Comparison of ENCODE assay signal across 8 cellular contexts in genomic region chr5:112923148-112923917, GRCh38. TPM values are rescaled to one million over a fixed set of nuclear protein-coding genes. Genes with fewer than 3 reads are reported as not detected.
DNase-seq lines count a peak whose midpoint lies in the region; ATAC-seq and TF ChIP-seq lines count a peak whose summit lies in the region.

No MANE protein-coding gene starts in this region.

- peak overlapping the region; percentile 37 for H3K4me3 ChIP-seq in GM12875 (ENCODE audit: low read depth, low read length)
- no peak overlapping the region for H3K4me3 ChIP-seq in osteoblast (ENCODE audit: insufficient read depth, low read length)
- H3K4me3 ChIP-seq in ovary: no peak overlapping the region

- H3K9me3 Mint-ChIP-seq in IgD-negative memory B cell: no peaks in the 10 kb centered on the region
- no peaks in the 10 kb centered on the region for H3K9me3 Mint-ChIP-seq in activated naive CD4-positive, alpha-beta T cell treated with anti-CD3 and anti-CD28 coated beads, Interleukin-2, amount 50 U/mL, for 24 hours

- no peak for TF ChIP-seq EP300 in ovary (IDR thresholded peaks at IDR 0.05)

- H3K4me1 ChIP-seq in osteoblast (ENCODE audit: insufficient read depth, low read length): peaks cover 10% of the 10 kb centered on the region
- H3K4me1 ChIP-seq in ovary (ENCODE audit: insufficient read depth): peaks cover 2% of the 10 kb centered on the region

- H2AFZ ChIP-seq in osteoblast (ENCODE audit: low read length): peak overlapping the region; percentile 16

- H3K27me3 ChIP-seq in osteoblast (ENCODE audit: insufficient read depth, low read length) (no peaks in the 10 kb centered on the region), ovary (no peaks in the 10 kb centered on the region)

- DNase-seq in osteoblast (ENCODE audit: insufficient read length, low spot score, missing footprints) (no peak), EL (no peak), NCI-H748 (lab: John Stamatoyannopoulos, UW; ENCODE audit: unreplicated experiment) (no peak), ovary (no peak)

- H3K4me3 Mint-ChIP-seq in IgD-negative memory B cell: peak overlapping the region; percentile 86 to 97 (median 92)
- peak overlapping the region; percentile 96 for H3K4me3 Mint-ChIP-seq in activated naive CD4-positive, alpha-beta T cell treated with anti-CD3 and anti-CD28 coated beads, Interleukin-2, amount 50 U/mL, for 24 hours

- TF ChIP-seq CTCF in GM12875 (IDR thresholded peaks at IDR 0.05; ENCODE audit: borderline replicate concordance, insufficient read depth, low read depth, low read length): no peak
- no peak for TF ChIP-seq CTCF in osteoblast (IDR thresholded peaks at IDR 0.05; ENCODE audit: extremely low read depth, low read depth, low read length)
- TF ChIP-seq CTCF in ovary (IDR thresholded peaks at IDR 0.05): no peak

- H3K27me3 Mint-ChIP-seq in IgD-negative memory B cell: no peaks in the 10 kb centered on the region
- H3K27me3 Mint-ChIP-seq in activated naive CD4-positive, alpha-beta T cell treated with anti-CD3 and anti-CD28 coated beads, Interleukin-2, amount 50 U/mL, for 24 hours: no peaks in the 10 kb centered on the region

- peaks cover 30% of the 10 kb centered on the region for H3K79me2 ChIP-seq in osteoblast (ENCODE audit: insufficient read depth, low read length)

- ATAC-seq in GM21515 (IDR thresholded peaks at IDR 0.05; ENCODE audit: unreplicated experiment): peak; percentile 43

- no peak for TF ChIP-seq POLR2A in ovary (IDR thresholded peaks at IDR 0.05)

- no peaks in the 10 kb centered on the region for H3K9me3 ChIP-seq in osteoblast (ENCODE audit: low read depth, low read length)
- no peaks in the 10 kb centered on the region for H3K9me3 ChIP-seq in ovary

- peak overlapping the region; percentile 77 to 97 (median 83) for H3K27ac Mint-ChIP-seq in IgD-negative memory B cell
- H3K27ac Mint-ChIP-seq in activated naive CD4-positive, alpha-beta T cell treated with anti-CD3 and anti-CD28 coated beads, Interleukin-2, amount 50 U/mL, for 24 hours: peak overlapping the region; percentile 30

- peaks cover 4% of the 10 kb centered on the region for H3K36me3 Mint-ChIP-seq in IgD-negative memory B cell
- no peaks in the 10 kb centered on the region for H3K36me3 Mint-ChIP-seq in activated naive CD4-positive, alpha-beta T cell treated with anti-CD3 and anti-CD28 coated beads, Interleukin-2, amount 50 U/mL, for 24 hours

- H3K36me3 ChIP-seq in osteoblast (ENCODE audit: insufficient read depth, low read length) (peaks cover 14% of the 10 kb centered on the region), ovary (no peaks in the 10 kb centered on the region)

- H3K4me1 Mint-ChIP-seq in IgD-negative memory B cell: peaks cover 32 to 61% (median 61%) of the 10 kb centered on the region in 3 donors
- peaks cover 62% of the 10 kb centered on the region for H3K4me1 Mint-ChIP-seq in activated naive CD4-positive, alpha-beta T cell treated with anti-CD3 and anti-CD28 coated beads, Interleukin-2, amount 50 U/mL, for 24 hours

- 51 to 54% (median 54%) methylated on average over 6 of the region's 6 CpGs for WGBS in ovary, 3 donors

- peak overlapping the region; percentile 97 for H3K4me2 ChIP-seq in osteoblast (ENCODE audit: insufficient read depth, low read length)

- no peak overlapping the region for H3K27ac ChIP-seq in osteoblast (ENCODE audit: low read depth, low read length)
- H3K27ac ChIP-seq in ovary: no peak overlapping the region

- intact Hi-C loops in ovary (cut with DNase I): loop anchor here in 1 of 4 donors (10.0 kb wide), 1 partner anchor 369 kb away; no protein-coding TSS in a partner anchor

- peaks cover 2% of the 10 kb centered on the region for H4K20me1 ChIP-seq in osteoblast (ENCODE audit: insufficient read depth, low read length)

RNA-seq across cellular contexts. Expression of gene REEP5, which starts 1.3 kb away (rescaled TPM):
- polyA plus RNA-seq in IgD-negative memory B cell: 113 TPM
- total RNA-seq in osteoblast: 37.3 and 38.0 TPM in 2 replicates
- 10 to 100 TPM; 55.1 to 73.8 (median 67.6) TPM for total RNA-seq in ovary
- polyA plus RNA-seq in ovary: 10 to 100 TPM; 50.2 to 90.4 TPM

RNA-seq across cellular contexts. Expression of gene DCP2, which starts 53.3 kb away (rescaled TPM):
- polyA plus RNA-seq in IgD-negative memory B cell (73.7 TPM), ovary (10 to 100 TPM; 12.4 to 13.7 TPM)
- total RNA-seq in osteoblast (27.9 and 31.5 TPM in 2 replicates), ovary (10 to 100 TPM; 16.4 to 58.7 (median 41.7) TPM)
